ENCODE assay signal across 10 cellular contexts in the genomic region with DNA sequence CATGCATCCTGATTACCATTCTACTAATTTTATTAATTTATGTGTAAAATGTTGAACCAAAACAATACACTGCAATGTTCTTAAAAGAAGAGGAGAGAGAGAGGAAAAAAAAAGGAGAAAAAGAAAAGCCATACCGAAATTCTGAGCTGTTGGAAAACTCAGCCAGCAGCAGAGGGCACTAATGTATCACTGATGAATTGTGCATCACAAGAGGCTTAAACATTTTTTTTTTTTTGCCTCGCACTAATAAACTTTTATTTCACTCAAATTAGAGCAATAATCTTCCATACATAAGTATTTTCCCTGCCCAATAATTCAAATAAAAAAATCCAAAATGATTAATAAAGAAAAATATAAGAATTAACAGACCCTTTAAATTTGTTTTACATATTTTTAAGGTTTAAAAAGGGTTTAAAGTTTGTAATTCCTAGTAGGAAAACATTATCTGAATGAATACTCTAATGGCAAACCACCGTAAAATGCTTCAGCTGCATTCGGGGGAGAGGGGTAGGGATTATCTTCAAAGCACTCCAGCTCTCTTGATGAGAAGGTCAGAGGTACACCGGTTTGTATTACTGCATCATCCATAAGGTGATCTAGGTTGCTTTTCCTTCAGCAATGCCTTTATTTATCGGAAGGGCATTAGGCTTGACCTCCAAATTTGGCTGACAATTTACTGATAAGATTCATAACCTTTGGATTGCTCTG. TPM values are rescaled to one million over a fixed set of nuclear protein-coding genes. Genes with fewer than 3 reads are reported as not detected.
DNase-seq lines count a peak whose midpoint lies in the region; ATAC-seq, FAIRE-seq and TF ChIP-seq lines count a peak whose summit lies in the region.
"Had no signal": no experiment of that assay in that cellular context is flagged by ENCODE, and none has a peak within 500 bp of the region (broad histone marks: within the 10 kb centered on the region; RNA-seq: fewer than 3 reads in every experiment).

No MANE protein-coding gene starts in this region.

- no peaks in the 10 kb centered on the region for H3K4me1 ChIP-seq in smooth muscle cell (ENCODE audit: low read depth)

- peak; percentile 92 for FAIRE-seq in TTC549 (lab: Jason Lieb, UNC)

- H3K27me3 ChIP-seq in smooth muscle cell (ENCODE audit: low read depth), result no peaks in the 10 kb centered on the region

- H3K4me3 Mint-ChIP-seq in activated T-cell treated with anti-CD3 and anti-CD28 coated beads, Interleukin-2, amount 50 U/mL, for 4 hours, result no peak overlapping the region
- H3K4me3 Mint-ChIP-seq: dendritic cell treated with granulocyte-macrophage colony-stimulating factor and Interleukin-4, amounts not matched to agents 40 ng/mL and 50 ng/mL, for 4 days; stimulated activated naive CD8-positive, alpha-beta T cell treated with anti-CD3 and anti-CD28 coated beads, Interleukin-15, amount 100 ng/mL, for 72 hours had no signal

- 45% methylated on average over 6 of the region's 6 CpGs for WGBS in smooth muscle cell (ENCODE audit: low lambda C conversion rate)

- H3K4me2 ChIP-seq in smooth muscle cell, result no peak overlapping the region

- peak; percentile 1 for DNase-seq in activated T-cell treated with anti-CD3 and anti-CD28 coated beads for 48 hours (ENCODE audit: low read depth)
- no peak for DNase-seq in activated T-cell treated with anti-CD3 and anti-CD28 coated beads, Interleukin-2, amount 50 U/mL, for 4 hours
- peak; percentile 66 for DNase-seq in M059J (ENCODE audit: low read depth)
- peak; percentile 29 for DNase-seq in glomerular endothelial cell (ENCODE audit: extremely low read depth, low read depth, low spot score)
- no peak for DNase-seq in smooth muscle cell (lab: John Stamatoyannopoulos, UW; ENCODE audit: unreplicated experiment)
- no peak for DNase-seq in ecto neural progenitor cell (ENCODE audit: low spot score)

- no peaks in the 10 kb centered on the region for H4K20me1 ChIP-seq in smooth muscle cell (ENCODE audit: low read depth)

- no peak for ATAC-seq in activated T-cell treated with anti-CD3 and anti-CD28 coated beads, Interleukin-2, amount 50 U/mL, for 4 hours
- ATAC-seq in HG03139 (IDR thresholded peaks at IDR 0.05; ENCODE audit: unreplicated experiment), result no peak
- ATAC-seq: stimulated activated naive CD8-positive, alpha-beta T cell treated with anti-CD3 and anti-CD28 coated beads, Interleukin-15, amount 100 ng/mL, for 72 hours had no signal

- H3F3A ChIP-seq in smooth muscle cell (ENCODE audit: low read depth), result no peaks in the 10 kb centered on the region

- no peaks in the 10 kb centered on the region for H3K36me3 Mint-ChIP-seq in activated T-cell treated with anti-CD3 and anti-CD28 coated beads, Interleukin-2, amount 50 U/mL, for 4 hours (ENCODE audit: insufficient read depth)

- no peaks in the 10 kb centered on the region for H3K36me3 ChIP-seq in smooth muscle cell (ENCODE audit: low read depth)

- no peak overlapping the region for H3K4me3 ChIP-seq in smooth muscle cell

- H3K9ac ChIP-seq in smooth muscle cell (ENCODE audit: low read depth), result no peak overlapping the region

- H3K79me2 ChIP-seq in smooth muscle cell (ENCODE audit: low read depth), result no peaks in the 10 kb centered on the region

- no peak overlapping the region for H2AFZ ChIP-seq in smooth muscle cell (ENCODE audit: low read depth)

- H3K9me3 ChIP-seq in smooth muscle cell (replicated peaks; ENCODE audit: low read depth), result no peaks in the 10 kb centered on the region

- H3K4me1 Mint-ChIP-seq in activated T-cell treated with anti-CD3 and anti-CD28 coated beads, Interleukin-2, amount 50 U/mL, for 4 hours (ENCODE audit: low read depth), result no peaks in the 10 kb centered on the region
- H3K4me1 Mint-ChIP-seq: stimulated activated naive CD8-positive, alpha-beta T cell treated with anti-CD3 and anti-CD28 coated beads, Interleukin-15, amount 100 ng/mL, for 72 hours had no signal

- H3K27me3 Mint-ChIP-seq in activated T-cell treated with anti-CD3 and anti-CD28 coated beads, Interleukin-2, amount 50 U/mL, for 4 hours (ENCODE audit: low read depth), result peaks cover 17% of the 10 kb centered on the region
- H3K27me3 Mint-ChIP-seq: dendritic cell treated with granulocyte-macrophage colony-stimulating factor and Interleukin-4, amounts not matched to agents 40 ng/mL and 50 ng/mL, for 4 days had no signal

- no peak overlapping the region for H3K27ac ChIP-seq in smooth muscle cell (ENCODE audit: low read depth)

- peak; percentile 83 for TF ChIP-seq CTCF in smooth muscle cell (IDR thresholded peaks at IDR 0.05; ENCODE audit: borderline replicate concordance, insufficient read depth, poor library complexity, severe bottlenecking)

- no peaks in the 10 kb centered on the region for H3K9me3 Mint-ChIP-seq in activated T-cell treated with anti-CD3 and anti-CD28 coated beads, Interleukin-2, amount 50 U/mL, for 4 hours
- H3K9me3 Mint-ChIP-seq: dendritic cell treated with granulocyte-macrophage colony-stimulating factor and Interleukin-4, amounts not matched to agents 40 ng/mL and 50 ng/mL, for 4 days; stimulated activated naive CD8-positive, alpha-beta T cell treated with anti-CD3 and anti-CD28 coated beads, Interleukin-15, amount 100 ng/mL, for 72 hours had no signal

RNA-seq across cellular contexts. Expression of a gene that starts 41.9 kb away (rescaled TPM):
- 1 to 10 TPM; 3.3 to 7.0 (median 5.9) TPM for total RNA-seq in activated T-cell treated with anti-CD3 and anti-CD28 coated beads, Interleukin-2, amount 50 U/mL, for 4 hours
- 20.7 and 24.8 TPM in 2 replicates for total RNA-seq in M059J (2014; rRNA removed; shearing (Covaris generic))
- total RNA-seq in glomerular endothelial cell (6.6 and 7.5 TPM in 2 replicates), smooth muscle cell (2.7 and 3.9 TPM in 2 replicates)
- 9.8 and 10.4 TPM in 2 replicates for polyA plus RNA-seq in smooth muscle cell

Comparison
In these comparisons a context has a peak if more than half of its experiments do, and no peak if none do; other contexts are left out.
1. DNase-seq: peak in activated T-cell treated with anti-CD3 and anti-CD28 coated beads for 48 hours (single experiment), M059J (single experiment) and glomerular endothelial cell (single experiment); none in activated T-cell treated with anti-CD3 and anti-CD28 coated beads, Interleukin-2, amount 50 U/mL, for 4 hours (single experiment), smooth muscle cell (single experiment) and ecto neural progenitor cell (single experiment).